ENCODE assay signal across 28 cellular contexts in the genomic region with DNA sequence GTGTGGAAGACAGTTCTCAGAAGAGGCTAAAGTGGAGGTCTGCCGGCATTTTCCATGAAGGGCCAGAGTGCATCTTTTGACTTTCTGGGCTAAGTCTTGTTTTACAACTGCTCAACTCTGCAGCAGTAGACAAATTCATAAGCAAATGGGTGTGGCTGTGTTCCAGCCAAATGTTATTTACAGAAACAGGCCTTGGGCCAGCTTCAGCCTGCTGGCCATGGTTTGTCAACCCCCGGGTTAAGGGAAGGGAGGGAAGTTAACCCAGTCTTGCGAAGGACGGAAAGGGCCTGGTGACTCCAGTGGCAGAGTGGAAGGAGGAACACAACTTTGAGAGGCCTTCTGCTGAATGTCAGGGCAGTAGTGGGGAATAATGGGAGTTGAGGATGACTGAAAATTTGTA. TPM values are rescaled to one million over a fixed set of nuclear protein-coding genes. Genes with fewer than 3 reads are reported as not detected.
DNase-seq lines count a peak whose midpoint lies in the region; ATAC-seq and TF ChIP-seq lines count a peak whose summit lies in the region.
"Had no signal": no experiment of that assay in that cellular context is flagged by ENCODE, and none has a peak within 500 bp of the region (broad histone marks: within the 10 kb centered on the region; RNA-seq: fewer than 3 reads in every experiment).

No MANE protein-coding gene starts in this region.

- ATAC-seq in heart right ventricle, result peak; percentile 59 to 88 (median 80)
- ATAC-seq in psoas muscle, result peak in 3 of 4 donors; percentile 39 to 74 (median 72)
- no peak for ATAC-seq in HG02970 (IDR thresholded peaks at IDR 0.05; ENCODE audit: low FRiP score, unreplicated experiment)
- no peak for ATAC-seq in HG03469 (IDR thresholded peaks at IDR 0.05; ENCODE audit: unreplicated experiment)
- no peak for ATAC-seq in activated naive CD8-positive, alpha-beta T cell treated with anti-CD3 and anti-CD28 coated beads, Interleukin-2, amount 50 U/mL, for 24 hours
- ATAC-seq: activated CD8-positive, alpha-beta T cell treated with anti-CD3 and anti-CD28 coated beads for 36 hours; HCT116; lower lobe of right lung; Panc1 had no signal

- H3K27me3 Mint-ChIP-seq in activated naive CD8-positive, alpha-beta T cell treated with anti-CD3 and anti-CD28 coated beads, Interleukin-2, amount 50 U/mL, for 24 hours, result no peaks in the 10 kb centered on the region
- H3K27me3 Mint-ChIP-seq: activated CD8-positive, alpha-beta T cell treated with anti-CD3 and anti-CD28 coated beads for 36 hours; activated naive CD8-positive, alpha-beta T cell treated with anti-CD3 and anti-CD28 coated beads, Interleukin-2, amount 10 ng/mL, durations not matched to agents 7 days and 5 days had no signal

- DNase-seq in AG09319 (ENCODE audit: extremely low read depth, low read depth) (peak; percentile 10), adipocyte (ENCODE audit: low read depth) (peak; percentile 54), heart right ventricle (peak in 1 of 2 donors; percentile 55), psoas muscle (no peak), T-helper 9 cell (no peak)
- no peak for DNase-seq in activated naive CD8-positive, alpha-beta T cell treated with anti-CD3 and anti-CD28 coated beads, Interleukin-2, amount 50 U/mL, for 24 hours
- DNase-seq: activated CD8-positive, alpha-beta T cell treated with anti-CD3 and anti-CD28 coated beads for 36 hours; activated effector memory CD4-positive, alpha-beta T cell treated with Interleukin-2 at 50 U/mL for 16 hours; activated naive CD8-positive, alpha-beta T cell treated with anti-CD3 and anti-CD28 coated beads, Interleukin-2, amount 10 ng/mL, durations not matched to agents 7 days and 5 days; activated T-cell treated with anti-CD3 and anti-CD28 coated beads for 4 hours; Calu3; islet precursor cell; lower lobe of right lung; NCI-H1417 treated with DMSO at 0.1 percent for 48 hours; nephron progenitor cell; NK-92 treated with Interleukin-12 subunit alpha and Interleukin-12 subunit beta, amount 100 ng/mL, for 24 hours; SJCRH30; small intestine; stimulated activated CD4-positive, alpha-beta T cell treated with anti-CD3 and anti-CD28 coated beads, Interleukin-2, amount 100 ng/mL, for 24 hours had no signal

- no peaks in the 10 kb centered on the region for H3K4me1 Mint-ChIP-seq in activated naive CD8-positive, alpha-beta T cell treated with anti-CD3 and anti-CD28 coated beads, Interleukin-2, amount 50 U/mL, for 24 hours
- H3K4me1 Mint-ChIP-seq: activated naive CD8-positive, alpha-beta T cell treated with anti-CD3 and anti-CD28 coated beads, Interleukin-2, amount 10 ng/mL, durations not matched to agents 7 days and 5 days; CD14-positive monocyte had no signal

- H3K4me3 Mint-ChIP-seq in activated naive CD8-positive, alpha-beta T cell treated with anti-CD3 and anti-CD28 coated beads, Interleukin-2, amount 50 U/mL, for 24 hours, result no peak overlapping the region
- H3K4me3 Mint-ChIP-seq: activated CD8-positive, alpha-beta T cell treated with anti-CD3 and anti-CD28 coated beads for 36 hours; activated naive CD8-positive, alpha-beta T cell treated with anti-CD3 and anti-CD28 coated beads, Interleukin-2, amount 10 ng/mL, durations not matched to agents 7 days and 5 days; CD14-positive monocyte; nephron progenitor cell had no signal

- 18 to 35% methylated on average over 4 of the region's 4 CpGs for WGBS in heart right ventricle, 2 donors
- WGBS in psoas muscle, 3 donors, result 26 to 41% (median 38%) methylated on average over 4 of the region's 4 CpGs

- intact Hi-C loops in heart right ventricle (cut with DNase I) (no loop called here), psoas muscle (cut with DNase I) (no loop called here)

- peaks cover 8% of the 10 kb centered on the region for H3K4me1 ChIP-seq in adipocyte (ENCODE audit: control insufficient read depth, insufficient read depth, low read length)
- peaks cover 5 to 41% (median 19%) of the 10 kb centered on the region in 9 donors for H3K4me1 ChIP-seq in heart right ventricle
- peaks cover 9% of the 10 kb centered on the region for H3K4me1 ChIP-seq in psoas muscle
- H3K4me1 ChIP-seq: SJCRH30, uterus had no signal

- peak overlapping the region in 8 of 10 donors; percentile 12 to 64 (median 44) for H3K27ac ChIP-seq in heart right ventricle
- H3K27ac ChIP-seq in psoas muscle, result no peak overlapping the region
- H3K27ac ChIP-seq: epithelial cell of prostate, lower lobe of right lung, SJCRH30, uterus had no signal

- H3K27me3 ChIP-seq in adipocyte (replicated peaks; ENCODE audit: control insufficient read depth, insufficient read depth, low read length), result peaks cover 5% of the 10 kb centered on the region
- no peaks in the 10 kb centered on the region for H3K27me3 ChIP-seq in heart right ventricle
- H3K27me3 ChIP-seq in psoas muscle (ENCODE audit: insufficient read depth in 3 of 3, low read length in 2 of 3), result no peaks in the 10 kb centered on the region
- H3K27me3 ChIP-seq: SJCRH30, uterus had no signal

- H3K4me3 ChIP-seq in adipocyte (ENCODE audit: low read length) (no peak overlapping the region), heart right ventricle (no peak overlapping the region), psoas muscle (no peak overlapping the region)
- H3K4me3 ChIP-seq: lower lobe of right lung, SJCRH30, uterus had no signal

- TF ChIP-seq CTCF in AG09319 (IDR thresholded peaks at IDR 0.05; ENCODE audit: low read depth, low read length), result no peak
- no peak for TF ChIP-seq CTCF in heart right ventricle (IDR thresholded peaks at IDR 0.05)
- no peak for TF ChIP-seq CTCF in psoas muscle (IDR thresholded peaks at IDR 0.05)

- no peak overlapping the region for H3K9ac ChIP-seq in adipocyte (ENCODE audit: low read length)

- peaks cover 3% of the 10 kb centered on the region for H3K9me3 Mint-ChIP-seq in activated naive CD8-positive, alpha-beta T cell treated with anti-CD3 and anti-CD28 coated beads, Interleukin-2, amount 50 U/mL, for 24 hours
- H3K9me3 Mint-ChIP-seq: activated CD8-positive, alpha-beta T cell treated with anti-CD3 and anti-CD28 coated beads for 36 hours; nephron progenitor cell had no signal

- H3K36me3 Mint-ChIP-seq in activated naive CD8-positive, alpha-beta T cell treated with anti-CD3 and anti-CD28 coated beads, Interleukin-2, amount 50 U/mL, for 24 hours (ENCODE audit: low read depth), result no peaks in the 10 kb centered on the region
- H3K36me3 Mint-ChIP-seq: activated naive CD8-positive, alpha-beta T cell treated with anti-CD3 and anti-CD28 coated beads, Interleukin-2, amount 10 ng/mL, durations not matched to agents 7 days and 5 days; CD14-positive monocyte had no signal

- no peaks in the 10 kb centered on the region for H3K36me3 ChIP-seq in adipocyte (ENCODE audit: control insufficient read depth, insufficient read depth, low read length, severe bottlenecking)
- H3K36me3 ChIP-seq in heart right ventricle, result no peaks in the 10 kb centered on the region
- H3K36me3 ChIP-seq in psoas muscle (ENCODE audit: insufficient read depth in 1 of 2, low read depth in 1 of 2), result no peaks in the 10 kb centered on the region
- H3K36me3 ChIP-seq: lower lobe of right lung, SJCRH30, uterus had no signal

- H3K9me3 ChIP-seq in adipocyte (ENCODE audit: control insufficient read depth, low read length) (no peaks in the 10 kb centered on the region), heart right ventricle (no peaks in the 10 kb centered on the region), psoas muscle (no peaks in the 10 kb centered on the region)
- H3K9me3 ChIP-seq: lower lobe of right lung, SJCRH30, uterus had no signal

- no peak overlapping the region for H3K27ac Mint-ChIP-seq in activated naive CD8-positive, alpha-beta T cell treated with anti-CD3 and anti-CD28 coated beads, Interleukin-2, amount 50 U/mL, for 24 hours
- H3K27ac Mint-ChIP-seq: activated CD8-positive, alpha-beta T cell treated with anti-CD3 and anti-CD28 coated beads for 36 hours; activated naive CD8-positive, alpha-beta T cell treated with anti-CD3 and anti-CD28 coated beads, Interleukin-2, amount 10 ng/mL, durations not matched to agents 7 days and 5 days; CD14-positive monocyte; nephron progenitor cell; progenitor cell of endocrine pancreas had no signal

RNA-seq across cellular contexts. Expression of gene NCKAP5, which starts 34.3 kb away (rescaled TPM):
- total RNA-seq in heart right ventricle, result 10 to 100 TPM in 2 of 10 donors, 1 to 10 TPM in 8; 4.3 to 11.7 (median 6.6) TPM
- polyA plus RNA-seq in heart right ventricle, result 1 to 10 TPM in 1 of 2 donors, under 1 TPM in 1; 0.57 to 5.5 TPM
- total RNA-seq in psoas muscle, result 1 to 10 TPM in 1 of 4 donors, under 1 TPM in 3; 0.15 to 1.2 (median 0.55) TPM
- under 1 TPM; 0.03 to 0.22 (median 0.05) TPM for polyA plus RNA-seq in psoas muscle
- total RNA-seq: activated CD8-positive, alpha-beta T cell treated with anti-CD3 and anti-CD28 coated beads for 36 hours; activated naive CD8-positive, alpha-beta T cell treated with anti-CD3 and anti-CD28 coated beads, Interleukin-2, amount 10 ng/mL, durations not matched to agents 7 days and 5 days; MCF 10A; SJCRH30 had no signal
- polyA plus RNA-seq: CD14-positive monocyte had no signal

Comparison
In these comparisons a context has a peak if more than half of its experiments do, and no peak if none do; other contexts are left out.
1. DNase-seq: peak in AG09319 (single experiment) and adipocyte (single experiment); none in psoas muscle (0 of 2), T-helper 9 cell (single experiment) and activated naive CD8-positive, alpha-beta T cell treated with anti-CD3 and anti-CD28 coated beads, Interleukin-2, amount 50 U/mL, for 24 hours (single experiment).
2. ATAC-seq: peak in heart right ventricle (8 of 8) and psoas muscle (3 of 4); none in HG02970 (single experiment), HG03469 (single experiment) and activated naive CD8-positive, alpha-beta T cell treated with anti-CD3 and anti-CD28 coated beads, Interleukin-2, amount 50 U/mL, for 24 hours (single experiment).